8 cellular contexts compared by ENCODE assay signal in the genomic region with DNA sequence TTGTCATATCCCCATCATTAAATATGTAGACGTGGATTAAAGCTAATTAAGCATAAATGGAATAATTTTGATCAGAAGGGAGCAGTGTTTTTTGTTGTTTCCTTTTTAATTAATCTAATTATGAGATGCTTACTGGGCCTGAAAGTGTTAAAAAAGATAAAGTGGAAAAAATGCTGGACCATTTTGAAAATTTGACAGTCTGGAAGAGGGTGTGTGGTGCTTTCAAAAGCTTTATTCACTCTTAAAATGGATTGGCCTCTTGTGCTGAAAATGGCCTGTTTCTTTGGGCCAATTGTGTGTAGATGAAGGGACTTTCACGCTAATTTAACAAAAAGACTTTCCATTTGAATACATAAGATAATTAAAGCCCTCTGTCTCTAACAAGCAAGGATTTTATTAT. TPM values are rescaled to one million over a fixed set of nuclear protein-coding genes. Genes with fewer than 3 reads are reported as not detected.
A peak's percentile ranks its signal among the peaks of the same experiment; 100 is the strongest.
DNase-seq lines count a peak whose midpoint lies in the region; ATAC-seq and TF ChIP-seq lines count a peak whose summit lies in the region.

No MANE protein-coding gene starts in this region.

- H2AFZ ChIP-seq in SU-DHL-6 (ENCODE audit: low read depth, low read length, severe bottlenecking) = no peak overlapping the region

- no peak for TF ChIP-seq POLR2A in sigmoid colon (IDR thresholded peaks at IDR 0.05)

- no peaks in the 10 kb centered on the region for H3K9me2 ChIP-seq in SU-DHL-6 (replicated peaks; ENCODE audit: insufficient read depth, low read length)

- no peaks in the 10 kb centered on the region for H3K36me3 ChIP-seq in SU-DHL-6 (ENCODE audit: low read length)
- H3K36me3 ChIP-seq in sigmoid colon = no peaks in the 10 kb centered on the region

- H3K9me3 ChIP-seq in SU-DHL-6 (ENCODE audit: insufficient read depth, low read length) (no peaks in the 10 kb centered on the region), sigmoid colon (no peaks in the 10 kb centered on the region)

- H3K4me2 ChIP-seq in SU-DHL-6 (ENCODE audit: low read depth, low read length, poor library complexity, severe bottlenecking) = peak overlapping the region; percentile 83

- TF ChIP-seq EP300 in sigmoid colon (IDR thresholded peaks at IDR 0.05) = no peak

- DNase-seq in GM12865 (ENCODE audit: low read depth) = no peak
- no peak for DNase-seq in fibroblast of villous mesenchyme (ENCODE audit: low read depth)
- DNase-seq in sigmoid colon = no peak
- no peak for DNase-seq in NCI-H2107 treated with DMSO at 0.1 percent for 48 hours (lab: John Stamatoyannopoulos, UW; ENCODE audit: unreplicated experiment)
- no peak for DNase-seq in kidney tubule cell (ENCODE audit: low spot score)

- no peak for ATAC-seq in HG02870 (IDR thresholded peaks at IDR 0.05; ENCODE audit: unreplicated experiment)
- no peak for ATAC-seq in HG02840 (IDR thresholded peaks at IDR 0.05; ENCODE audit: low FRiP score, unreplicated experiment)

- H3K4me3 ChIP-seq in GM12865 (ENCODE audit: low read depth, low read length) (peak overlapping the region; percentile 95), SU-DHL-6 (ENCODE audit: insufficient read depth, low read length, poor library complexity, severe bottlenecking) (peak overlapping the region; percentile 95), fibroblast of villous mesenchyme (ENCODE audit: low read depth, low read length) (peak overlapping the region; percentile 89), sigmoid colon (peak overlapping the region; percentile 52 to 71 (median 54))

- no peaks in the 10 kb centered on the region for H4K20me1 ChIP-seq in SU-DHL-6 (ENCODE audit: low read depth, low read length)

- 22 to 38% methylated on average over 2 of the region's 2 CpGs for WGBS in sigmoid colon, 2 donors

- H3F3A ChIP-seq in SU-DHL-6 (ENCODE audit: insufficient read depth) = peaks cover 26% of the 10 kb centered on the region

- peaks cover 0 to 81% (median 76%) of the 10 kb centered on the region in 4 donors for H3K4me1 ChIP-seq in sigmoid colon

- TF ChIP-seq CTCF in GM12865 (IDR thresholded peaks at IDR 0.05; ENCODE audit: insufficient read depth, low read depth, low read length, missing control alignments) = no peak
- TF ChIP-seq CTCF in SU-DHL-6 (IDR thresholded peaks at IDR 0.05; ENCODE audit: insufficient read depth, low read length, poor library complexity, severe bottlenecking) = no peak
- TF ChIP-seq CTCF in fibroblast of villous mesenchyme (IDR thresholded peaks at IDR 0.05; ENCODE audit: insufficient read depth, low read depth, low read length) = no peak
- no peak for TF ChIP-seq CTCF in sigmoid colon (IDR thresholded peaks at IDR 0.05)

- intact Hi-C loops in sigmoid colon (cut with DNase I) = loop anchor here (5.0 to 10.0 kb wide), 4 partner anchors 43 to 647 kb away; a partner anchor contains a TSS

- H3K27ac ChIP-seq in SU-DHL-6 (ENCODE audit: low read depth, low read length) (peak overlapping the region; percentile 95), sigmoid colon (peak overlapping the region; percentile 80 to 90 (median 81))

- peak overlapping the region; percentile 89 for H3K9ac ChIP-seq in SU-DHL-6 (ENCODE audit: low read length)

- H3K27me3 ChIP-seq in SU-DHL-6 (ENCODE audit: low read length) (no peaks in the 10 kb centered on the region), sigmoid colon (no peaks in the 10 kb centered on the region)

- peaks cover 67% of the 10 kb centered on the region for H3K79me2 ChIP-seq in SU-DHL-6 (ENCODE audit: insufficient read depth, low read length)

RNA-seq across cellular contexts. Expression of a gene that starts 1.8 kb away (rescaled TPM):
- 18.4 and 23.3 TPM in 2 replicates for total RNA-seq in fibroblast of villous mesenchyme
- total RNA-seq in sigmoid colon = 10 to 100 TPM; 26.5 to 51.8 (median 28.1) TPM
- polyA plus RNA-seq in sigmoid colon = 10 to 100 TPM in 1 of 3 donors, 1 to 10 TPM in 1, under 1 TPM in 1; 0.60 to 23.0 (median 9.2) TPM
